ENCODE assay signal across 8 cellular contexts in the genomic region with DNA sequence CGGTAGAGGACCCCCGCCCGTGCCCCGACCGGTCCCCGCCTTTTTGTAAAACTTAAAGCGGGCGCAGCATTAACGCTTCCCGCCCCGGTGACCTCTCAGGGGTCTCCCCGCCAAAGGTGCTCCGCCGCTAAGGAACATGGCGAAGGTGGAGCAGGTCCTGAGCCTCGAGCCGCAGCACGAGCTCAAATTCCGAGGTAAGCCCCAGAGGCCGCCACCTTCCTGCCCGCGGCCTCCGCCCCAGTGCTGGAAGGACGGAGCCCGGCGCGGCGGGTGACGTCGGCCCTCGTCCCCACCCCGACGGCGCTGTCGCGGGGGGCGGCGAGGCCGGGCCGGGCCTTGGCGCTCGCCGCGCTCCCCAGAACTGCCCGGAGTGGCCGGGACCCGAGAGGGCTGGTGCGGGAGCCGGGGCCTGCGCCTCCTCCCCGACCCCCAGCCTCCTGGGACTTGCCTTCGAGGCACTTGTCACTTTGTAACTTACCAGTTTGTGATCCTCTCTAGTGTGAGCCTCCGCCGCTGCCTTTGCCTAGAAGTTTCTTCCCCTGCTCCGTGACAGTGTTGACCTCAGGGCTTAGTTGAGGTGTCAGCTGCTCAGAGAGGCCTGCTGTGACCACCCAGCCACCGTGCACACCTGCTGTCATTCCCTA. TPM values are rescaled to one million over a fixed set of nuclear protein-coding genes. Genes with fewer than 3 reads are reported as not detected.
DNase-seq lines count a peak whose midpoint lies in the region; ATAC-seq and TF ChIP-seq lines count a peak whose summit lies in the region.

No MANE protein-coding gene starts in this region.

- H3K27ac ChIP-seq in iPS-20b (ENCODE audit: low read length), result peak overlapping the region; percentile 37
- H3K27ac ChIP-seq in spleen, result peak overlapping the region; percentile 89 to 99 (median 94)

- H3K4me3 ChIP-seq in GM12864 (ENCODE audit: low read depth, low read length) (peak overlapping the region; percentile 71), astrocyte of the cerebellum (ENCODE audit: low read depth, low read length) (peak overlapping the region; percentile 77), iPS-20b (ENCODE audit: low read length) (peak overlapping the region; percentile 84), spleen (peak overlapping the region; percentile 55 to 90 (median 77))

- H3K36me3 ChIP-seq in iPS-20b (ENCODE audit: insufficient read depth, low read depth, low read length), result peaks cover 18% of the 10 kb centered on the region
- H3K36me3 ChIP-seq in spleen, result peaks cover 0 to 25% (median 0%) of the 10 kb centered on the region in 6 donors

- H3K9me3 ChIP-seq in iPS-20b (ENCODE audit: insufficient read depth, low read depth, low read length) (no peaks in the 10 kb centered on the region), spleen (no peaks in the 10 kb centered on the region)

- peak; percentile 20 for DNase-seq in 8988T
- no peak for DNase-seq in GM12864 (ENCODE audit: low read depth)
- peak; percentile 61 for DNase-seq in NCI-H146 (lab: John Stamatoyannopoulos, UW)
- no peak for DNase-seq in astrocyte of the cerebellum (ENCODE audit: low read depth)
- DNase-seq in spleen, result no peak
- DNase-seq in effector CD8-positive, alpha-beta T cell (lab: John Stamatoyannopoulos, UW), result no peak

- intact Hi-C loops in spleen (cut with DNase I; ENCODE audit: low total_unique reads), result no loop called here

- H3K27me3 ChIP-seq in iPS-20b (ENCODE audit: insufficient read depth, low read length) (no peaks in the 10 kb centered on the region), spleen (replicated peaks in 1 of 7) (peaks cover 0 to 9% (median 0%) of the 10 kb centered on the region in 7 donors)

- WGBS in spleen, 5 donors, result 1% methylated on average over 24 to 56 of the region's 56 CpGs

- ATAC-seq in HG02678 (IDR thresholded peaks at IDR 0.05; ENCODE audit: unreplicated experiment), result peak; percentile 32

- no peak for TF ChIP-seq CTCF in GM12864 (IDR thresholded peaks at IDR 0.05; ENCODE audit: low read depth, low read length, missing control alignments)
- TF ChIP-seq CTCF in astrocyte of the cerebellum (IDR thresholded peaks at IDR 0.05; ENCODE audit: low read depth, low read length, missing control alignments), result no peak
- peak in 1 of 11 experiments; percentile 3 for TF ChIP-seq CTCF in spleen (IDR thresholded peaks at IDR 0.05 in 8 of 11, conservative IDR thresholded peaks at IDR 0.05 in 3 of 11)

- H3K4me1 ChIP-seq in iPS-20b (ENCODE audit: insufficient read depth, low read length), result peaks cover 3% of the 10 kb centered on the region; the same call in 1 of the 2 replicates
- H3K4me1 ChIP-seq in spleen, result peaks cover 22 to 56% (median 49%) of the 10 kb centered on the region in 6 donors

- in situ Hi-C loops in astrocyte of the cerebellum (cut with HindIII; ENCODE audit: low sequenced_read_pairs), result no loop called here

- TF ChIP-seq POLR2A in spleen (IDR thresholded peaks at IDR 0.05), result no peak

- peak overlapping the region; percentile 81 for H3K9ac ChIP-seq in iPS-20b (ENCODE audit: low read depth, low read length)

RNA-seq across cellular contexts. Expression of a gene that starts 0.4 kb away (rescaled TPM):
- total RNA-seq in spleen, result 10 to 100 TPM; 22.3 to 32.5 (median 25.7) TPM
- polyA plus RNA-seq in spleen, result 10 to 100 TPM; 11.2 to 20.7 (median 13.8) TPM

Comparison
In these comparisons a context has a peak if more than half of its experiments do, and no peak if none do; other contexts are left out.
1. DNase-seq: peak in 8988T (single experiment) and NCI-H146 (single experiment); none in GM12864 (single experiment), astrocyte of the cerebellum (single experiment), spleen (single experiment) and effector CD8-positive, alpha-beta T cell (single experiment).
2. Peak in every context shown above with its lines, with median percentiles within 50 percentile points of each other: H3K4me3 ChIP-seq.